Comparison of ENCODE assay signal across 20 cellular contexts in genomic region chr14:103463149-103463548, GRCh38. TPM values are rescaled to one million over a fixed set of nuclear protein-coding genes. Genes with fewer than 3 reads are reported as not detected.
DNase-seq lines count a peak whose midpoint lies in the region; ATAC-seq, FAIRE-seq and TF ChIP-seq lines count a peak whose summit lies in the region.
"Had no signal": no experiment of that assay in that cellular context is flagged by ENCODE, and none has a peak within 500 bp of the region (broad histone marks: within the 10 kb centered on the region; RNA-seq: fewer than 3 reads in every experiment).

No MANE protein-coding gene starts in this region.

- peaks cover 17 to 20% (median 18%) of the 10 kb centered on the region in 4 donors for H3K4me1 Mint-ChIP-seq in CD4-positive, CD25-positive, alpha-beta regulatory T cell
- H3K4me1 Mint-ChIP-seq in dendritic cell treated with granulocyte-macrophage colony-stimulating factor and Interleukin-4, amounts not matched to agents 40 ng/mL and 50 ng/mL, for 4 days (ENCODE audit: low read depth): peaks cover 12% of the 10 kb centered on the region

- H3K4me1 ChIP-seq in CD4-positive, CD25-positive, alpha-beta regulatory T cell (ENCODE audit: control insufficient read depth, insufficient read depth, low read length, poor library complexity, severe bottlenecking): peaks cover 6% of the 10 kb centered on the region

- no peak overlapping the region for H3K4me3 Mint-ChIP-seq in CD4-positive, CD25-positive, alpha-beta regulatory T cell
- no peak overlapping the region for H3K4me3 Mint-ChIP-seq in dendritic cell treated with granulocyte-macrophage colony-stimulating factor and Interleukin-4, amounts not matched to agents 40 ng/mL and 50 ng/mL, for 4 days

- peak overlapping the region; percentile 6 to 85 (median 48) for H3K27ac Mint-ChIP-seq in CD4-positive, CD25-positive, alpha-beta regulatory T cell
- peak overlapping the region; percentile 3 for H3K27ac Mint-ChIP-seq in dendritic cell treated with granulocyte-macrophage colony-stimulating factor and Interleukin-4, amounts not matched to agents 40 ng/mL and 50 ng/mL, for 4 days

- H3K36me3 ChIP-seq in CD4-positive, CD25-positive, alpha-beta regulatory T cell (ENCODE audit: control insufficient read depth, insufficient read depth, low read length): peaks cover 63% of the 10 kb centered on the region

- no peak for ATAC-seq in CD4-positive, CD25-positive, alpha-beta regulatory T cell (ENCODE audit: low read depth in 2 of 2)
- ATAC-seq in GM18505 (IDR thresholded peaks at IDR 0.05; ENCODE audit: unreplicated experiment): no peak
- ATAC-seq: K562, Panc1 had no signal

- no peak overlapping the region for H3K4me3 ChIP-seq in CD4-positive, CD25-positive, alpha-beta regulatory T cell (ENCODE audit: low read depth, low read length)
- H3K4me3 ChIP-seq: BLaER1 treated with 17β-estradiol and CSF1 and Interleukin-3, amounts not matched to agents 10 nM and 100 nM; K562 had no signal

- H3K9me3 Mint-ChIP-seq in CD4-positive, CD25-positive, alpha-beta regulatory T cell: no peaks in the 10 kb centered on the region
- H3K9me3 Mint-ChIP-seq in dendritic cell treated with granulocyte-macrophage colony-stimulating factor and Interleukin-4, amounts not matched to agents 40 ng/mL and 50 ng/mL, for 4 days: no peaks in the 10 kb centered on the region

- H3K9me3 ChIP-seq in CD4-positive, CD25-positive, alpha-beta regulatory T cell (ENCODE audit: control insufficient read depth in 2 of 2, low read length in 2 of 2): no peaks in the 10 kb centered on the region
- H3K9me3 ChIP-seq: BLaER1 treated with 17β-estradiol and CSF1 and Interleukin-3, amounts not matched to agents 10 nM and 100 nM had no signal

- TF ChIP-seq POLR2A in GM18505 (IDR thresholded peaks at IDR 0.05; ENCODE audit: borderline replicate concordance, extremely low read depth, insufficient read depth, insufficient read length): no peak

- no peak for FAIRE-seq in RCC 7860 (lab: Jason Lieb, UNC)
- FAIRE-seq: G401.6, GM12892, GM19239, K562 had no signal

- no peaks in the 10 kb centered on the region for H3K27me3 Mint-ChIP-seq in CD4-positive, CD25-positive, alpha-beta regulatory T cell
- H3K27me3 Mint-ChIP-seq in dendritic cell treated with granulocyte-macrophage colony-stimulating factor and Interleukin-4, amounts not matched to agents 40 ng/mL and 50 ng/mL, for 4 days: no peaks in the 10 kb centered on the region

- H3K27me3 ChIP-seq in CD4-positive, CD25-positive, alpha-beta regulatory T cell (ENCODE audit: control insufficient read depth, insufficient read depth, low read length): no peaks in the 10 kb centered on the region
- H3K27me3 ChIP-seq: BLaER1 treated with 17β-estradiol and CSF1 and Interleukin-3, amounts not matched to agents 10 nM and 100 nM had no signal

- H3K27ac ChIP-seq in CD4-positive, CD25-positive, alpha-beta regulatory T cell (ENCODE audit: insufficient read depth, low read length, poor library complexity, severe bottlenecking): no peak overlapping the region
- H3K27ac ChIP-seq: BLaER1 treated with 17β-estradiol and CSF1 and Interleukin-3, amounts not matched to agents 10 nM and 100 nM; HL-60 had no signal

- DNase-seq in SIG-M5 treated with dmso at 0.1 percent for 504 hours (lab: John Stamatoyannopoulos, UW; ENCODE audit: unreplicated experiment) (peak; percentile 46), SIG-M5 (lab: John Stamatoyannopoulos, UW) (no peak), MV-4-11 (lab: John Stamatoyannopoulos, UW) (peak; percentile 76), mucosa of gallbladder (ENCODE audit: low spot score) (no peak), RCC 7860 (ENCODE audit: low spot score) (no peak)
- DNase-seq in CD4-positive, CD25-positive, alpha-beta regulatory T cell: no peak
- DNase-seq: Calu3, DMS79, NCI-H1092 treated with DMSO at 0.1 percent for 48 hours, NCI-H1694, Right ventricle myocardium superior had no signal

- H3K36me3 Mint-ChIP-seq in CD4-positive, CD25-positive, alpha-beta regulatory T cell: peaks cover 45% of the 10 kb centered on the region
- peaks cover 82% of the 10 kb centered on the region for H3K36me3 Mint-ChIP-seq in dendritic cell treated with granulocyte-macrophage colony-stimulating factor and Interleukin-4, amounts not matched to agents 40 ng/mL and 50 ng/mL, for 4 days (ENCODE audit: low read depth)

- intact Hi-C loops in dendritic cell treated with granulocyte-macrophage colony-stimulating factor and Interleukin-4, amounts not matched to agents 40 ng/mL and 50 ng/mL, for 4 days (cut with micrococcal nuclease): no loop called here

RNA-seq across cellular contexts. Expression of gene CKB, which starts 59.5 kb away (rescaled TPM):
- total RNA-seq in CD4-positive, CD25-positive, alpha-beta regulatory T cell: 5.8 TPM
- polyA plus RNA-seq in CD4-positive, CD25-positive, alpha-beta regulatory T cell: 1 to 10 TPM in 3 of 4 donors, not detected in 1; 1.4 to 1.7 (median 1.7) TPM
- 424 TPM for total RNA-seq in mucosa of gallbladder

Comparison
In these comparisons a context has a peak if more than half of its experiments do, and no peak if none do; other contexts are left out.
1. DNase-seq: peak in SIG-M5 treated with dmso at 0.1 percent for 504 hours (single experiment) and MV-4-11 (single experiment); none in SIG-M5 (single experiment), CD4-positive, CD25-positive, alpha-beta regulatory T cell (0 of 3), mucosa of gallbladder (single experiment) and RCC 7860 (single experiment).
2. RNA of gene CKB, which starts 59.5 kb away (total RNA-seq): 424 TPM in mucosa of gallbladder (single experiment); 5.8 TPM in CD4-positive, CD25-positive, alpha-beta regulatory T cell (single experiment); every median in the first group is over 10 times any median in the second.